In genomic region chr3:139389552-139390368, GRCh38 we compare ENCODE assay signal across 8 cellular contexts. TPM values are rescaled to one million over a fixed set of nuclear protein-coding genes. Genes with fewer than 3 reads are reported as not detected.
DNase-seq lines count a peak whose midpoint lies in the region; ATAC-seq and TF ChIP-seq lines count a peak whose summit lies in the region.

Gene COPB2, minus strand, starts transcription at chr3:139389647. Its CDS starts 97 bp downstream, at chr3:139389550.

- no peaks in the 10 kb centered on the region for H3K9me3 Mint-ChIP-seq in activated T-cell treated with anti-CD3 and anti-CD28 coated beads, Interleukin-2, amount 50 U/mL, for 4 hours

- H3K9me3 ChIP-seq in Panc1 (ENCODE audit: control insufficient read depth, insufficient read depth, low read depth, low read length), result no peaks in the 10 kb centered on the region
- no peaks in the 10 kb centered on the region for H3K9me3 ChIP-seq in mucosa of rectum (ENCODE audit: control insufficient read depth in 2 of 2, low read length in 2 of 2)

- peak; percentile 87 for TF ChIP-seq POLR2A in erythroblast (IDR thresholded peaks at IDR 0.05; ENCODE audit: low read length)

- H3K4me3 Mint-ChIP-seq in activated T-cell treated with anti-CD3 and anti-CD28 coated beads, Interleukin-2, amount 50 U/mL, for 4 hours, result peak within 1 kb of the TSS; percentile 96

- DNase-seq in DMS53 (lab: John Stamatoyannopoulos, UW), result peak; percentile 98
- peak; percentile 95 for DNase-seq in KG1 (lab: John Stamatoyannopoulos, UW)
- DNase-seq in Panc1 (ENCODE audit: low read depth, low spot score), result peak; percentile 96
- peak; percentile 95 for DNase-seq in activated T-cell treated with anti-CD3 and anti-CD28 coated beads, Interleukin-2, amount 50 U/mL, for 4 hours
- peak; percentile 99 for DNase-seq in erythroblast (lab: John Stamatoyannopoulos, UW)
- peak; percentile 99 for DNase-seq in stimulated activated CD8-positive, alpha-beta memory T cell treated with anti-CD3 and anti-CD28 coated beads, Interleukin-4, amount 100 ng/mL, for 48 hours

- TSS peak; percentile 92 for BruUV-seq in Panc1 (replicated peaks; lab: Mats Ljungman, UMichigan)

- H3K4me3 ChIP-seq in Panc1 (ENCODE audit: low read depth in 2 of 2, low read length in 2 of 2) (peak within 1 kb of the TSS; percentile 91 to 98), mucosa of rectum (ENCODE audit: low read length in 2 of 2) (peak within 1 kb of the TSS; percentile 88 to 94)

- H3K36me3 ChIP-seq in Panc1 (ENCODE audit: control insufficient read depth, insufficient read depth, low read length), result peaks cover 3% of the 10 kb centered on the region; the same call in 1 of the 2 replicates
- no peaks in the 10 kb centered on the region for H3K36me3 ChIP-seq in mucosa of rectum (ENCODE audit: control insufficient read depth in 2 of 2, insufficient read depth in 2 of 2, low read length in 2 of 2)

- no peak for TF ChIP-seq CTCF in Panc1 (IDR thresholded peaks at IDR 0.05)

- peaks cover 2% of the 10 kb centered on the region for H3K36me3 Mint-ChIP-seq in activated T-cell treated with anti-CD3 and anti-CD28 coated beads, Interleukin-2, amount 50 U/mL, for 4 hours (ENCODE audit: insufficient read depth)

- no peaks in the 10 kb centered on the region for H3K27me3 ChIP-seq in Panc1 (ENCODE audit: control insufficient read depth, insufficient read depth, low read length)
- no peaks in the 10 kb centered on the region for H3K27me3 ChIP-seq in mucosa of rectum (ENCODE audit: control insufficient read depth in 2 of 2, insufficient read depth in 2 of 2, low read length in 2 of 2)

- H3K9ac ChIP-seq in mucosa of rectum (ENCODE audit: low read depth in 1 of 2, low read length in 2 of 2), result peak within 1 kb of the TSS; percentile 94 to 98

- CTCF ChIA-PET in Panc1 (lab: Charles Lee), result no interaction called here

- H3K4me1 ChIP-seq in Panc1 (ENCODE audit: control insufficient read depth, insufficient read depth, low read length) (peaks cover 15% of the 10 kb centered on the region), mucosa of rectum (ENCODE audit: control insufficient read depth in 2 of 2, insufficient read depth in 2 of 2, low read length in 2 of 2) (peaks cover 6 to 11% of the 10 kb centered on the region in 2 donors)

- ATAC-seq in GM21723 (IDR thresholded peaks at IDR 0.05; ENCODE audit: unreplicated experiment), result peak; percentile 98
- ATAC-seq in Panc1, result peak; percentile 100
- peak; percentile 95 for ATAC-seq in activated T-cell treated with anti-CD3 and anti-CD28 coated beads, Interleukin-2, amount 50 U/mL, for 4 hours

- intact Hi-C loops in Panc1 (cut with micrococcal nuclease; ENCODE audit: unreplicated experiment), result no loop called here

- in situ Hi-C loops in Panc1 (cut with HindIII; ENCODE audit: low pct_unique_long_range_greater_than_20kb, low sequenced_read_pairs), result no loop called here

- peaks cover 41% of the 10 kb centered on the region for H3K4me1 Mint-ChIP-seq in activated T-cell treated with anti-CD3 and anti-CD28 coated beads, Interleukin-2, amount 50 U/mL, for 4 hours (ENCODE audit: low read depth)

- H3K27ac ChIP-seq in Panc1 (ENCODE audit: low read length), result peak within 1 kb of the TSS; percentile 82
- peak within 1 kb of the TSS; percentile 97 for H3K27ac ChIP-seq in mucosa of rectum (ENCODE audit: low read depth in 2 of 2, low read length in 2 of 2)

- H3K27me3 Mint-ChIP-seq in activated T-cell treated with anti-CD3 and anti-CD28 coated beads, Interleukin-2, amount 50 U/mL, for 4 hours (ENCODE audit: low read depth), result no peaks in the 10 kb centered on the region

- POLR2A ChIA-PET in Panc1 (lab: Charles Lee), result interaction anchor here (1.0 to 1.2 kb wide), 3 partner anchors 14 to 117 kb away, joined by 3 to 4 read pairs (median 3); no protein-coding TSS in a partner anchor

RNA-seq across cellular contexts. Expression of gene COPB2, which starts in this region (rescaled TPM):
- 150 TPM for total RNA-seq in Panc1 (2021; ENCODE audit: unreplicated experiment)
- 122 TPM for polyA plus RNA-seq in Panc1 (2012; ENCODE audit: insufficient read length)
- 10 to 100 TPM; 83.3 to 89.1 (median 87.2) TPM for total RNA-seq in activated T-cell treated with anti-CD3 and anti-CD28 coated beads, Interleukin-2, amount 50 U/mL, for 4 hours

Comparison
In these comparisons a context has a peak if more than half of its experiments do, and no peak if none do; other contexts are left out.
1. Peak in every context shown above with its lines: DNase-seq, ATAC-seq, H3K4me3 ChIP-seq and H3K27ac ChIP-seq.